10 cellular contexts compared by ENCODE assay signal in genomic region chr7:136869006-136869961, GRCh38. TPM values are rescaled to one million over a fixed set of nuclear protein-coding genes. Genes with fewer than 3 reads are reported as not detected.
DNase-seq lines count a peak whose midpoint lies in the region; ATAC-seq and TF ChIP-seq lines count a peak whose summit lies in the region.
"Had no signal": no experiment of that assay in that cellular context is flagged by ENCODE, and none has a peak within 500 bp of the region (broad histone marks: within the 10 kb centered on the region; RNA-seq: fewer than 3 reads in every experiment).

No MANE protein-coding gene starts in this region.

- no peaks in the 10 kb centered on the region for H3K36me3 ChIP-seq in right atrium auricular region
- no peaks in the 10 kb centered on the region for H3K36me3 ChIP-seq in CD8-positive, alpha-beta T cell (ENCODE audit: insufficient read depth, low read length)

- POLR2A ChIA-PET in CD8-positive, alpha-beta T cell (lab: Charles Lee): no interaction called here

- no peak overlapping the region for H3K4me3 Mint-ChIP-seq in CD8-positive, alpha-beta T cell

- H3K27ac Mint-ChIP-seq in CD8-positive, alpha-beta T cell: no peak overlapping the region

- peaks cover 0 to 16% of the 10 kb centered on the region in 2 donors for H3K4me1 ChIP-seq in right atrium auricular region
- no peaks in the 10 kb centered on the region for H3K4me1 ChIP-seq in CD8-positive, alpha-beta T cell (ENCODE audit: insufficient read depth, low read length)

- peak overlapping the region; percentile 97 for H3K4me3 ChIP-seq in WI38 (ENCODE audit: low read depth, low read length)
- H3K4me3 ChIP-seq in right atrium auricular region: peak overlapping the region; percentile 62 to 64
- H3K4me3 ChIP-seq in CD8-positive, alpha-beta T cell (ENCODE audit: low read depth, low read length): no peak overlapping the region

- no peaks in the 10 kb centered on the region for H3K4me1 Mint-ChIP-seq in CD8-positive, alpha-beta T cell (ENCODE audit: low read depth)

- DNase-seq in ELR (ENCODE audit: low read depth) (peak; percentile 20), right atrium auricular region (ENCODE audit: low spot score) (no peak), posterior cingulate gyrus (peak in 8 of 10 donors; percentile 6 to 84 (median 22)), NCI-H1092 (lab: John Stamatoyannopoulos, UW) (no peak)
- DNase-seq in CD8-positive, alpha-beta T cell: no peak
- DNase-seq: cerebellar nuclear complex had no signal

- peaks cover 27% of the 10 kb centered on the region for H3K27me3 Mint-ChIP-seq in CD8-positive, alpha-beta T cell (ENCODE audit: low read depth)

- H3K27ac ChIP-seq in right atrium auricular region: peak overlapping the region; percentile 80 to 93
- H3K27ac ChIP-seq in CD8-positive, alpha-beta T cell (ENCODE audit: low read depth, low read length): no peak overlapping the region

- intact Hi-C loops in posterior cingulate gyrus (cut with DNase I): no loop called here
- intact Hi-C loops in CD8-positive, alpha-beta T cell (cut with DNase I, micrococcal nuclease): no loop called here

- TF ChIP-seq CTCF in WI38 (IDR thresholded peaks at IDR 0.05; ENCODE audit: low read depth, low read length): no peak
- TF ChIP-seq CTCF in right atrium auricular region (IDR thresholded peaks at IDR 0.05): no peak
- no peak for TF ChIP-seq CTCF in CD8-positive, alpha-beta T cell (IDR thresholded peaks at IDR 0.05)

- no peak for ATAC-seq in HG03520 (IDR thresholded peaks at IDR 0.05; ENCODE audit: unreplicated experiment)
- no peak for ATAC-seq in CD8-positive, alpha-beta T cell
- ATAC-seq in HG03095 (IDR thresholded peaks at IDR 0.05; ENCODE audit: unreplicated experiment): no peak

- H3K9me3 Mint-ChIP-seq in CD8-positive, alpha-beta T cell: no peaks in the 10 kb centered on the region

- CTCF ChIA-PET in CD8-positive, alpha-beta T cell (lab: Charles Lee): no interaction called here

- no peaks in the 10 kb centered on the region for H3K9me3 ChIP-seq in right atrium auricular region
- H3K9me3 ChIP-seq in CD8-positive, alpha-beta T cell (ENCODE audit: low read length): no peaks in the 10 kb centered on the region

- no peaks in the 10 kb centered on the region for H3K36me3 Mint-ChIP-seq in CD8-positive, alpha-beta T cell

- no peaks in the 10 kb centered on the region for H3K27me3 ChIP-seq in right atrium auricular region
- no peaks in the 10 kb centered on the region for H3K27me3 ChIP-seq in CD8-positive, alpha-beta T cell (ENCODE audit: insufficient read depth, low read length)

RNA-seq across cellular contexts. Expression of gene CHRM2, which starts 0.8 kb away (rescaled TPM):
- total RNA-seq in right atrium auricular region: 100 to 1,000 TPM in 1 of 2 donors, 10 to 100 TPM in 1; 55.3 to 123 TPM
- not detected for total RNA-seq in CD8-positive, alpha-beta T cell
- total RNA-seq: HT1080 had no signal

Comparison
In these comparisons a context has a peak if more than half of its experiments do, and no peak if none do; other contexts are left out.
1. DNase-seq: peak in ELR (single experiment) and posterior cingulate gyrus (8 of 10); none in right atrium auricular region (single experiment), CD8-positive, alpha-beta T cell (0 of 7) and NCI-H1092 (single experiment).
2. RNA of gene CHRM2, which starts 0.8 kb away (total RNA-seq): 55.3 to 123 TPM in right atrium auricular region; not detected in CD8-positive, alpha-beta T cell; every median in the first group is over 10 times any median in the second.